Comparison of ENCODE assay signal across 22 cellular contexts in the genomic region with DNA sequence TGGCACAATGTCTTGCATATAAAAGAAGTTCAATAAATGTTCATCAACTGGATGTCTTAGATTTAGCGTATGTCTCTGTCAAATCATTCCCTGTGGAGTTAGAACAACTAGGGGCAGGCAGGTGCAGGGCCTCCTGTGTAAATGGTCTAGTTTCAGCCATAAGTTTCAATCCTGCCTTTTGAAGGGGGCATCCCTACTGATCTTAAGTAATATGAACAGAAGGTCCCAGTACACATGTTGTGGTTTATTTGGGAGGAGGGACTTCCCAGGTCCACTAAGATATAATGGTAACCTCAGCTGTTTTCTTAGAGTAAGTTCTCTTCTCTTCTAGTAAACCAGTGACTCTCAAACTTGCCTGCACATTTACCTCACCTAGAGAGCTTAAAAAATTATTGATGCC. TPM values are rescaled to one million over a fixed set of nuclear protein-coding genes. Genes with fewer than 3 reads are reported as not detected.
DNase-seq lines count a peak whose midpoint lies in the region; ATAC-seq, FAIRE-seq and TF ChIP-seq lines count a peak whose summit lies in the region.
"Had no signal": no experiment of that assay in that cellular context is flagged by ENCODE, and none has a peak within 500 bp of the region (broad histone marks: within the 10 kb centered on the region; RNA-seq: fewer than 3 reads in every experiment).

No MANE protein-coding gene starts in this region.

- H3K9me3 Mint-ChIP-seq in progenitor cell of endocrine pancreas (ENCODE audit: low read depth), result no peaks in the 10 kb centered on the region
- H3K9me3 Mint-ChIP-seq: central memory CD8-positive, alpha-beta T cell; T-helper 1 cell treated with Interleukin-12 subunit alpha and Interleukin-12 subunit beta and Interleukin-4 antibody, amounts not matched to agents 30 μg/mL and 1 μg/mL, for 36 hours; WTC11 had no signal

- no peak for DNase-seq in GM19239 (ENCODE audit: insufficient read length, low spot score)
- DNase-seq in esophagus muscularis mucosa (ENCODE audit: extremely low spot score), result peak; percentile 39
- DNase-seq in osteoblast (ENCODE audit: insufficient read length, low spot score, missing footprints), result no peak
- no peak for DNase-seq in progenitor cell of endocrine pancreas (ENCODE audit: low spot score, unreplicated experiment)
- DNase-seq in activated CD8-positive, alpha-beta memory T cell treated with anti-CD3 and anti-CD28 coated beads for 24 hours, result no peak
- no peak for DNase-seq in EL
- DNase-seq: activated effector memory CD4-positive, alpha-beta T cell treated with Interleukin-2 at 50 U/mL for 16 hours; amniotic stem cell; effector memory CD4-positive, alpha-beta T cell; kidney; mesendoderm; NCI-H1436; NCI-H226; stimulated activated CD4-positive, alpha-beta T cell treated with anti-CD3 and anti-CD28 coated beads, Interleukin-12 subunit alpha, Interleukin-12 subunit beta, amount 100 ng/mL, for 4 hours; stimulated activated naive CD4-positive, alpha-beta T cell; upper lobe of left lung had no signal

- H3K9me3 ChIP-seq in esophagus muscularis mucosa, result peaks cover 0 to 3% (median 0%) of the 10 kb centered on the region in 4 donors
- H3K9me3 ChIP-seq in osteoblast (ENCODE audit: low read depth, low read length), result no peaks in the 10 kb centered on the region
- H3K9me3 ChIP-seq: upper lobe of left lung had no signal

- H3K4me3 ChIP-seq in esophagus muscularis mucosa (no peak overlapping the region), osteoblast (ENCODE audit: insufficient read depth, low read length) (no peak overlapping the region)
- H3K4me3 ChIP-seq: upper lobe of left lung had no signal

- H3K36me3 ChIP-seq in esophagus muscularis mucosa, result peaks cover 26 to 98% (median 69%) of the 10 kb centered on the region in 4 donors
- H3K36me3 ChIP-seq in osteoblast (ENCODE audit: insufficient read depth, low read length), result peaks cover 4% of the 10 kb centered on the region

- TF ChIP-seq CTCF in esophagus muscularis mucosa (IDR thresholded peaks at IDR 0.05) (no peak), osteoblast (IDR thresholded peaks at IDR 0.05; ENCODE audit: extremely low read depth, low read depth, low read length) (no peak), progenitor cell of endocrine pancreas (IDR thresholded peaks at IDR 0.05; ENCODE audit: unreplicated experiment) (no peak)

- TF ChIP-seq EP300 in esophagus muscularis mucosa (IDR thresholded peaks at IDR 0.05), result no peak

- H3K79me2 ChIP-seq in osteoblast (ENCODE audit: insufficient read depth, low read length), result no peaks in the 10 kb centered on the region

- H3K27ac ChIP-seq in esophagus muscularis mucosa (replicated peaks in 1 of 4) (no peak overlapping the region), osteoblast (ENCODE audit: low read depth, low read length) (no peak overlapping the region)
- H3K27ac ChIP-seq: upper lobe of left lung had no signal

- H4K20me1 ChIP-seq in osteoblast (ENCODE audit: insufficient read depth, low read length), result no peaks in the 10 kb centered on the region

- no peak overlapping the region for H2AFZ ChIP-seq in osteoblast (ENCODE audit: low read length)

- peak; percentile 66 for ATAC-seq in GM21786 (IDR thresholded peaks at IDR 0.05; ENCODE audit: unreplicated experiment)
- ATAC-seq in HG03045 (IDR thresholded peaks at IDR 0.05; ENCODE audit: unreplicated experiment), result peak; percentile 68
- ATAC-seq: WTC11 had no signal

- no peaks in the 10 kb centered on the region for H3K4me1 Mint-ChIP-seq in progenitor cell of endocrine pancreas (ENCODE audit: low read depth)
- H3K4me1 Mint-ChIP-seq: central memory CD8-positive, alpha-beta T cell; WTC11 had no signal

- no peak overlapping the region for H3K4me2 ChIP-seq in osteoblast (ENCODE audit: insufficient read depth, low read length)

- H3K27me3 Mint-ChIP-seq in progenitor cell of endocrine pancreas, result no peaks in the 10 kb centered on the region
- H3K27me3 Mint-ChIP-seq: central memory CD8-positive, alpha-beta T cell had no signal

- WGBS in esophagus muscularis mucosa, result 87% methylated on average over 1 of the region's 1 CpG

- FAIRE-seq in GM19239 (lab: Jason Lieb, UNC), result peak; percentile 73
- FAIRE-seq: D721Med, kidney had no signal

- no peak overlapping the region for H3K4me3 Mint-ChIP-seq in progenitor cell of endocrine pancreas (ENCODE audit: low read depth)
- H3K4me3 Mint-ChIP-seq: central memory CD8-positive, alpha-beta T cell; T-helper 1 cell treated with Interleukin-12 subunit alpha and Interleukin-12 subunit beta and Interleukin-4 antibody, amounts not matched to agents 30 μg/mL and 1 μg/mL, for 36 hours; WTC11 had no signal

- H3K36me3 Mint-ChIP-seq in progenitor cell of endocrine pancreas (ENCODE audit: insufficient read depth), result peaks cover 33% of the 10 kb centered on the region
- H3K36me3 Mint-ChIP-seq: WTC11 had no signal

- no peak for TF ChIP-seq POLR2A in esophagus muscularis mucosa (IDR thresholded peaks at IDR 0.05; ENCODE audit: low read depth)

- H3K27me3 ChIP-seq in esophagus muscularis mucosa (no peaks in the 10 kb centered on the region), osteoblast (ENCODE audit: insufficient read depth, low read length) (no peaks in the 10 kb centered on the region)
- H3K27me3 ChIP-seq: upper lobe of left lung had no signal

- intact Hi-C loops in esophagus muscularis mucosa (cut with DNase I), result no loop called here

- H3K27ac Mint-ChIP-seq in progenitor cell of endocrine pancreas, result no peak overlapping the region
- H3K27ac Mint-ChIP-seq: T-helper 1 cell treated with Interleukin-12 subunit alpha and Interleukin-12 subunit beta and Interleukin-4 antibody, amounts not matched to agents 30 μg/mL and 1 μg/mL, for 36 hours; WTC11 had no signal

- no peaks in the 10 kb centered on the region for H3K4me1 ChIP-seq in esophagus muscularis mucosa
- no peaks in the 10 kb centered on the region for H3K4me1 ChIP-seq in osteoblast (ENCODE audit: insufficient read depth, low read length)
- H3K4me1 ChIP-seq: upper lobe of left lung had no signal

RNA-seq across cellular contexts. Expression of gene TTC12, which starts 19.8 kb away (rescaled TPM):
- total RNA-seq in esophagus muscularis mucosa, result 10 to 100 TPM; 10.4 to 16.2 (median 13.3) TPM
- total RNA-seq in osteoblast, result 21.4 and 23.9 TPM in 2 replicates
- 30.4 and 38.5 TPM in 2 replicates for total RNA-seq in progenitor cell of endocrine pancreas

RNA-seq across cellular contexts. Expression of gene ANKK1, which starts 53.4 kb away (rescaled TPM):
- total RNA-seq in esophagus muscularis mucosa, result under 1 TPM in 3 of 4 donors, not detected in 1; 0.17 to 0.83 (median 0.29) TPM
- total RNA-seq in osteoblast, result under 0.01 TPM in 1 of 2 replicates, not detected in the other
- 0.11 and 0.41 TPM in 2 replicates for total RNA-seq in progenitor cell of endocrine pancreas
